1 cellular context compared by ENCODE assay signal in the genomic region with DNA sequence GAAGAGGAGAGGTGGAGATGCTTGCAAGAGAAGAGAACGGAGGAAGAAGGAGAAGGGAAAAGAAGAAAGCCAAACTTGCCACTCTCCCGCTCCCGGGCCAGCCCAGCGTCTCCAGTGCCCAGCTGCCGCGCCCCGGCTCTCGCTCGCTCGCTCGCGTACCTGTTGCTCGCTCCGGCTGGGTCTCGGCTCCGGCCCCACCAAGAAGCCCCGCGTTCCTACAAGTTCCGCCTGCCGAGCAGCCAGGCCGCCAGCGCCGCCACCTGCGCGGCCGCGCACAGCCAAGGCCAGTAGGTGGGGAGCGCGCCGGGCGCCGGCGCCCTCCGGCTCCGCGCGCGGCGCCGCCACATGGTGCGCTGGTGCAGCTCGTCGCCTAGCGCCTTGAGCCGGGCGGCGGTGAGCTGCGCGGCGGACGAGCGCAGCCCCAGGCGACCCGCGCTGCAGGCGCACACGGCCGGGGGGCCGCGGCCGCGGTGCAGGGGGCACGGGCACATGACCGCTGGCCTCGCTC.
A peak's percentile ranks its signal among the peaks of the same experiment; 100 is the strongest.
TF ChIP-seq lines count a peak whose summit lies in the region.

No MANE protein-coding gene starts in this region.

TF ChIP-seq in HepG2, 621 proteins besides CTCF, POLR2A, EP300 and RAD21 (continues in another document):
- TF ChIP-seq ZNF468 (CRISPR knock-in tag; IDR thresholded peaks at IDR 0.05), result no peak
- TF ChIP-seq, protein P1, sequence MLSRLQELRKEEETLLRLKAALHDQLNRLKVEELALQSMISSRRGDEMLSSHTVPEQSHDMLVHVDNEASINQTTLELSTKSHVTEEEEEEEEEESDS (CRISPR knock-in tag; IDR thresholded peaks at IDR 0.05; ENCODE audit: borderline replicate concordance), result no peak
- no peak for TF ChIP-seq ZNF331 (CRISPR knock-in tag; IDR thresholded peaks at IDR 0.05)
- TF ChIP-seq HES4 (CRISPR knock-in tag; IDR thresholded peaks at IDR 0.05; ENCODE audit: borderline replicate concordance), result no peak
- no peak for TF ChIP-seq POLR2AphosphoS2 (IDR thresholded peaks at IDR 0.05; ENCODE audit: low read depth, low read length)
- no peak for TF ChIP-seq CREM (IDR thresholded peaks at IDR 0.05)
- no peak for TF ChIP-seq CREM (CRISPR knock-in tag; IDR thresholded peaks at IDR 0.05)
- TF ChIP-seq SIN3B (IDR thresholded peaks at IDR 0.05; ENCODE audit: low read length), result no peak
- TF ChIP-seq FOSL1 (CRISPR knock-in tag; IDR thresholded peaks at IDR 0.05; ENCODE audit: borderline replicate concordance), result no peak
- peak; percentile 82 for TF ChIP-seq HNRNPLL (IDR thresholded peaks at IDR 0.05; ENCODE audit: low read depth, low read length, poor library complexity, severe bottlenecking)
- TF ChIP-seq, protein P2, sequence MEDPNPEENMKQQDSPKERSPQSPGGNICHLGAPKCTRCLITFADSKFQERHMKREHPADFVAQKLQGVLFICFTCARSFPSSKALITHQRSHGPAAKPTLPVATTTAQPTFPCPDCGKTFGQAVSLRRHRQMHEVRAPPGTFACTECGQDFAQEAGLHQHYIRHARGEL (CRISPR knock-in tag; IDR thresholded peaks at IDR 0.05), result no peak
- TF ChIP-seq ZBTB7A (CRISPR knock-in tag; IDR thresholded peaks at IDR 0.05), result no peak
- TF ChIP-seq DPF2 (CRISPR knock-in tag; IDR thresholded peaks at IDR 0.05; ENCODE audit: borderline replicate concordance, low read depth), result no peak
- TF ChIP-seq ISL2 (CRISPR knock-in tag; IDR thresholded peaks at IDR 0.05), result no peak
- TF ChIP-seq TARDBP (CRISPR knock-in tag; IDR thresholded peaks at IDR 0.05), result no peak
- no peak for TF ChIP-seq ZNF282 (IDR thresholded peaks at IDR 0.05; ENCODE audit: partially characterized antibody)
- no peak for TF ChIP-seq ESRRA (CRISPR knock-in tag; IDR thresholded peaks at IDR 0.05; ENCODE audit: low read depth)
- no peak for TF ChIP-seq PAWR (CRISPR knock-in tag; IDR thresholded peaks at IDR 0.05; ENCODE audit: borderline replicate concordance)
- TF ChIP-seq, protein P3, sequence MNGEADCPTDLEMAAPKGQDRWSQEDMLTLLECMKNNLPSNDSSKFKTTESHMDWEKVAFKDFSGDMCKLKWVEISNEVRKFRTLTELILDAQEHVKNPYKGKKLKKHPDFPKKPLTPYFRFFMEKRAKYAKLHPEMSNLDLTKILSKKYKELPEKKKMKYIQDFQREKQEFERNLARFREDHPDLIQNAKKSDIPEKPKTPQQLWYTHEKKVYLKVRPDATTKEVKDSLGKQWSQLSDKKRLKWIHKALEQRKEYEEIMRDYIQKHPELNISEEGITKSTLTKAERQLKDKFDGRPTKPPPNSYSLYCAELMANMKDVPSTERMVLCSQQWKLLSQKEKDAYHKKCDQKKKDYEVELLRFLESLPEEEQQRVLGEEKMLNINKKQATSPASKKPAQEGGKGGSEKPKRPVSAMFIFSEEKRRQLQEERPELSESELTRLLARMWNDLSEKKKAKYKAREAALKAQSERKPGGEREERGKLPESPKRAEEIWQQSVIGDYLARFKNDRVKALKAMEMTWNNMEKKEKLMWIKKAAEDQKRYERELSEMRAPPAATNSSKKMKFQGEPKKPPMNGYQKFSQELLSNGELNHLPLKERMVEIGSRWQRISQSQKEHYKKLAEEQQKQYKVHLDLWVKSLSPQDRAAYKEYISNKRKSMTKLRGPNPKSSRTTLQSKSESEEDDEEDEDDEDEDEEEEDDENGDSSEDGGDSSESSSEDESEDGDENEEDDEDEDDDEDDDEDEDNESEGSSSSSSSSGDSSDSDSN (CRISPR knock-in tag; IDR thresholded peaks at IDR 0.05), result peak; percentile 28; the same call in 1 of the 2 replicates
- TF ChIP-seq HNRNPL (IDR thresholded peaks at IDR 0.05; ENCODE audit: low read depth, low read length), result no peak
- TF ChIP-seq, protein P4, sequence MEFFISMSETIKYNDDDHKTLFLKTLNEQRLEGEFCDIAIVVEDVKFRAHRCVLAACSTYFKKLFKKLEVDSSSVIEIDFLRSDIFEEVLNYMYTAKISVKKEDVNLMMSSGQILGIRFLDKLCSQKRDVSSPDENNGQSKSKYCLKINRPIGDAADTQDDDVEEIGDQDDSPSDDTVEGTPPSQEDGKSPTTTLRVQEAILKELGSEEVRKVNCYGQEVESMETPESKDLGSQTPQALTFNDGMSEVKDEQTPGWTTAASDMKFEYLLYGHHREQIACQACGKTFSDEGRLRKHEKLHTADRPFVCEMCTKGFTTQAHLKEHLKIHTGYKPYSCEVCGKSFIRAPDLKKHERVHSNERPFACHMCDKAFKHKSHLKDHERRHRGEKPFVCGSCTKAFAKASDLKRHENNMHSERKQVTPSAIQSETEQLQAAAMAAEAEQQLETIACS (CRISPR knock-in tag; IDR thresholded peaks at IDR 0.05), result peak; percentile 78
- TF ChIP-seq ZNF83 (CRISPR knock-in tag; IDR thresholded peaks at IDR 0.05; ENCODE audit: borderline replicate concordance), result no peak
- TF ChIP-seq KAT7 (CRISPR knock-in tag; IDR thresholded peaks at IDR 0.05; ENCODE audit: borderline replicate concordance), result no peak
- TF ChIP-seq ASH2L (IDR thresholded peaks at IDR 0.05; ENCODE audit: insufficient read length, low read depth, low read length), result no peak
- TF ChIP-seq ZNF563 (CRISPR knock-in tag; IDR thresholded peaks at IDR 0.05), result no peak
- TF ChIP-seq, protein P5, sequence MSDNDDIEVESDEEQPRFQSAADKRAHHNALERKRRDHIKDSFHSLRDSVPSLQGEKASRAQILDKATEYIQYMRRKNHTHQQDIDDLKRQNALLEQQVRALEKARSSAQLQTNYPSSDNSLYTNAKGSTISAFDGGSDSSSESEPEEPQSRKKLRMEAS (IDR thresholded peaks at IDR 0.05), result peak; percentile 57
- TF ChIP-seq, protein P6, sequence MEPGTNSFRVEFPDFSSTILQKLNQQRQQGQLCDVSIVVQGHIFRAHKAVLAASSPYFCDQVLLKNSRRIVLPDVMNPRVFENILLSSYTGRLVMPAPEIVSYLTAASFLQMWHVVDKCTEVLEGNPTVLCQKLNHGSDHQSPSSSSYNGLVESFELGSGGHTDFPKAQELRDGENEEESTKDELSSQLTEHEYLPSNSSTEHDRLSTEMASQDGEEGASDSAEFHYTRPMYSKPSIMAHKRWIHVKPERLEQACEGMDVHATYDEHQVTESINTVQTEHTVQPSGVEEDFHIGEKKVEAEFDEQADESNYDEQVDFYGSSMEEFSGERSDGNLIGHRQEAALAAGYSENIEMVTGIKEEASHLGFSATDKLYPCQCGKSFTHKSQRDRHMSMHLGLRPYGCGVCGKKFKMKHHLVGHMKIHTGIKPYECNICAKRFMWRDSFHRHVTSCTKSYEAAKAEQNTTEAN (CRISPR knock-in tag; conservative IDR thresholded peaks at IDR 0.05), result 0 out of 2 replicates have a peak, but pooled peaks have one; percentile 36
- no peak for TF ChIP-seq HDAC1 (CRISPR knock-in tag; IDR thresholded peaks at IDR 0.05)
- TF ChIP-seq SKI (IDR thresholded peaks at IDR 0.05; ENCODE audit: partially characterized antibody), result no peak
- TF ChIP-seq HOXA3 (CRISPR knock-in tag; IDR thresholded peaks at IDR 0.05), result peak; percentile 46; the same call in 1 of the 2 replicates
- no peak for TF ChIP-seq ZNF670 (CRISPR knock-in tag; IDR thresholded peaks at IDR 0.05; ENCODE audit: borderline replicate concordance)
- no peak for TF ChIP-seq RARA (CRISPR knock-in tag; IDR thresholded peaks at IDR 0.05)
- TF ChIP-seq NCOA2 (CRISPR knock-in tag; IDR thresholded peaks at IDR 0.05), result no peak
- no peak for TF ChIP-seq ZNF260 (CRISPR knock-in tag; IDR thresholded peaks at IDR 0.05; ENCODE audit: borderline replicate concordance, low read depth)
- TF ChIP-seq MAF1 (CRISPR knock-in tag; IDR thresholded peaks at IDR 0.05; ENCODE audit: borderline replicate concordance), result no peak
- TF ChIP-seq ZNF773 (CRISPR knock-in tag; IDR thresholded peaks at IDR 0.05; ENCODE audit: borderline replicate concordance), result no peak
- TF ChIP-seq ZNF703 (CRISPR knock-in tag; IDR thresholded peaks at IDR 0.05; ENCODE audit: borderline replicate concordance), result no peak
- TF ChIP-seq ZNF724P (CRISPR knock-in tag; IDR thresholded peaks at IDR 0.05; ENCODE audit: borderline replicate concordance), result no peak
- TF ChIP-seq, protein P7, sequence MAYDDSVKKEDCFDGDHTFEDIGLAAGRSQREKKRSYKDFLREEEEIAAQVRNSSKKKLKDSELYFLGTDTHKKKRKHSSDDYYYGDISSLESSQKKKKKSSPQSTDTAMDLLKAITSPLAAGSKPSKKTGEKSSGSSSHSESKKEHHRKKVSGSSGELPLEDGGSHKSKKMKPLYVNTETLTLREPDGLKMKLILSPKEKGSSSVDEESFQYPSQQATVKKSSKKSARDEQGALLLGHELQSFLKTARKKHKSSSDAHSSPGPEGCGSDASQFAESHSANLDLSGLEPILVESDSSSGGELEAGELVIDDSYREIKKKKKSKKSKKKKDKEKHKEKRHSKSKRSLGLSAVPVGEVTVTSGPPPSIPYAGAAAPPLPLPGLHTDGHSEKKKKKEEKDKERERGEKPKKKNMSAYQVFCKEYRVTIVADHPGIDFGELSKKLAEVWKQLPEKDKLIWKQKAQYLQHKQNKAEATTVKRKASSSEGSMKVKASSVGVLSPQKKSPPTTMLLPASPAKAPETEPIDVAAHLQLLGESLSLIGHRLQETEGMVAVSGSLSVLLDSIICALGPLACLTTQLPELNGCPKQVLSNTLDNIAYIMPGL (CRISPR knock-in tag; IDR thresholded peaks at IDR 0.05; ENCODE audit: borderline replicate concordance in 1 of 2, low read depth in 1 of 2), result no peak
- no peak for TF ChIP-seq NFRKB (IDR thresholded peaks at IDR 0.05)
- TF ChIP-seq DR1 (CRISPR knock-in tag; IDR thresholded peaks at IDR 0.05), result no peak
- TF ChIP-seq ELF4 (CRISPR knock-in tag; IDR thresholded peaks at IDR 0.05; ENCODE audit: borderline replicate concordance), result no peak
- no peak for TF ChIP-seq ZSCAN21 (CRISPR knock-in tag; IDR thresholded peaks at IDR 0.05; ENCODE audit: borderline replicate concordance)
- TF ChIP-seq GFI1 (CRISPR knock-in tag; IDR thresholded peaks at IDR 0.05; ENCODE audit: borderline replicate concordance), result no peak
- no peak; the same call in 1 of the 2 replicates for TF ChIP-seq SP4 (CRISPR knock-in tag; IDR thresholded peaks at IDR 0.05)
- TF ChIP-seq SRSF1 (optimal IDR thresholded peaks at IDR 0.05; ENCODE audit: low read depth, low read length), result no peak
- TF ChIP-seq SMAD9 (CRISPR knock-in tag; IDR thresholded peaks at IDR 0.05), result no peak
- no peak for TF ChIP-seq ZBTB38 (CRISPR knock-in tag; IDR thresholded peaks at IDR 0.05)
- TF ChIP-seq XRCC5 (optimal IDR thresholded peaks at IDR 0.05; ENCODE audit: low read length), result no peak
- no peak for TF ChIP-seq JUND (CRISPR knock-in tag; IDR thresholded peaks at IDR 0.05)
- TF ChIP-seq RXRB (CRISPR knock-in tag; IDR thresholded peaks at IDR 0.05; ENCODE audit: borderline replicate concordance), result no peak
- TF ChIP-seq, protein P8, sequence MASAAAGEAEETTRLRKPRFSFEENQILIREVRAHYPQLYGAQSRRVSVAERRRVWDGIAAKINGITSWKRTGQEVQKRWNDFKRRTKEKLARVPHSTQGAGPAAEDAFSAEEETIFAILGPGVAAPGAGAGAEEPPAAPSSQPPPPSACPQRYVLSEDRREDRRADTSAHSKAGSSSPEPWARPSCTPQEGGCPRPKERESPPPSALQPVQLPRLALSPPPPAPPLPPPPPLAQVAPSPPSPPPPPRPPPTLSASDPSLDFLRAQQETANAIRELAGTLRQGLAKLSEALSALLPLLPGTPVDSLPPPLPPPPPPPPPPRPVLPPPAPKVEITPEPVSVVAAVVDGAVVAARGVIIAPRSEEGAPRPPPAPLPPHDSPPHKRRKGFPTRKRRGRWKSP (CRISPR knock-in tag; IDR thresholded peaks at IDR 0.05), result peak; percentile 64
- TF ChIP-seq, protein P9, sequence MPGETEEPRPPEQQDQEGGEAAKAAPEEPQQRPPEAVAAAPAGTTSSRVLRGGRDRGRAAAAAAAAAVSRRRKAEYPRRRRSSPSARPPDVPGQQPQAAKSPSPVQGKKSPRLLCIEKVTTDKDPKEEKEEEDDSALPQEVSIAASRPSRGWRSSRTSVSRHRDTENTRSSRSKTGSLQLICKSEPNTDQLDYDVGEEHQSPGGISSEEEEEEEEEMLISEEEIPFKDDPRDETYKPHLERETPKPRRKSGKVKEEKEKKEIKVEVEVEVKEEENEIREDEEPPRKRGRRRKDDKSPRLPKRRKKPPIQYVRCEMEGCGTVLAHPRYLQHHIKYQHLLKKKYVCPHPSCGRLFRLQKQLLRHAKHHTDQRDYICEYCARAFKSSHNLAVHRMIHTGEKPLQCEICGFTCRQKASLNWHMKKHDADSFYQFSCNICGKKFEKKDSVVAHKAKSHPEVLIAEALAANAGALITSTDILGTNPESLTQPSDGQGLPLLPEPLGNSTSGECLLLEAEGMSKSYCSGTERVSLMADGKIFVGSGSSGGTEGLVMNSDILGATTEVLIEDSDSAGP (CRISPR knock-in tag; IDR thresholded peaks at IDR 0.05; ENCODE audit: borderline replicate concordance), result no peak
- TF ChIP-seq ZNF446 (CRISPR knock-in tag; IDR thresholded peaks at IDR 0.05), result no peak
- TF ChIP-seq KAT2B (IDR thresholded peaks at IDR 0.05; ENCODE audit: borderline replicate concordance, low read depth, low read length), result no peak
- TF ChIP-seq, protein P10, sequence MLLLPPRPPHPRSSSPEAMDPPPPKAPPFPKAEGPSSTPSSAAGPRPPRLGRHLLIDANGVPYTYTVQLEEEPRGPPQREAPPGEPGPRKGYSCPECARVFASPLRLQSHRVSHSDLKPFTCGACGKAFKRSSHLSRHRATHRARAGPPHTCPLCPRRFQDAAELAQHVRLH (CRISPR knock-in tag; IDR thresholded peaks at IDR 0.05; ENCODE audit: borderline replicate concordance, low read depth), result no peak
- no peak for TF ChIP-seq ZBTB3 (CRISPR knock-in tag; IDR thresholded peaks at IDR 0.05; ENCODE audit: borderline replicate concordance, low read depth)
- no peak for TF ChIP-seq ZNF615 (CRISPR knock-in tag; IDR thresholded peaks at IDR 0.05; ENCODE audit: borderline replicate concordance)
- TF ChIP-seq ZNF674 (CRISPR knock-in tag; IDR thresholded peaks at IDR 0.05; ENCODE audit: low read depth), result no peak
- no peak for TF ChIP-seq NFE2 (CRISPR knock-in tag; IDR thresholded peaks at IDR 0.05)
- no peak for TF ChIP-seq SMAD1 (CRISPR knock-in tag; IDR thresholded peaks at IDR 0.05; ENCODE audit: borderline replicate concordance, low read depth)
- 0 out of 2 replicates have a peak, but pooled peaks have one; percentile 25 for TF ChIP-seq ZMYM4 (CRISPR knock-in tag; IDR thresholded peaks at IDR 0.05)
- no peak for TF ChIP-seq YY1 (IDR thresholded peaks at IDR 0.05; ENCODE audit: insufficient read depth, insufficient replicate concordance, low read depth, low read length)
- TF ChIP-seq, protein P11, sequence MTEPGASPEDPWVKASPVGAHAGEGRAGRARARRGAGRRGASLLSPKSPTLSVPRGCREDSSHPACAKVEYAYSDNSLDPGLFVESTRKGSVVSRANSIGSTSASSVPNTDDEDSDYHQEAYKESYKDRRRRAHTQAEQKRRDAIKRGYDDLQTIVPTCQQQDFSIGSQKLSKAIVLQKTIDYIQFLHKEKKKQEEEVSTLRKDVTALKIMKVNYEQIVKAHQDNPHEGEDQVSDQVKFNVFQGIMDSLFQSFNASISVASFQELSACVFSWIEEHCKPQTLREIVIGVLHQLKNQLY (CRISPR knock-in tag; IDR thresholded peaks at IDR 0.05), result no peak
- TF ChIP-seq, protein P12, sequence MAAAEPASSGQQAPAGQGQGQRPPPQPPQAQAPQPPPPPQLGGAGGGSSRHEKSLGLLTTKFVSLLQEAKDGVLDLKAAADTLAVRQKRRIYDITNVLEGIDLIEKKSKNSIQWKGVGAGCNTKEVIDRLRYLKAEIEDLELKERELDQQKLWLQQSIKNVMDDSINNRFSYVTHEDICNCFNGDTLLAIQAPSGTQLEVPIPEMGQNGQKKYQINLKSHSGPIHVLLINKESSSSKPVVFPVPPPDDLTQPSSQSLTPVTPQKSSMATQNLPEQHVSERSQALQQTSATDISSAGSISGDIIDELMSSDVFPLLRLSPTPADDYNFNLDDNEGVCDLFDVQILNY (CRISPR knock-in tag; conservative IDR thresholded peaks at IDR 0.05), result no peak
- 0 out of 2 replicates have a peak, but pooled peaks have one; percentile 21 for TF ChIP-seq SALL2 (CRISPR knock-in tag; IDR thresholded peaks at IDR 0.05)
